Comparison of ENCODE assay signal across 12 cellular contexts in the genomic region with DNA sequence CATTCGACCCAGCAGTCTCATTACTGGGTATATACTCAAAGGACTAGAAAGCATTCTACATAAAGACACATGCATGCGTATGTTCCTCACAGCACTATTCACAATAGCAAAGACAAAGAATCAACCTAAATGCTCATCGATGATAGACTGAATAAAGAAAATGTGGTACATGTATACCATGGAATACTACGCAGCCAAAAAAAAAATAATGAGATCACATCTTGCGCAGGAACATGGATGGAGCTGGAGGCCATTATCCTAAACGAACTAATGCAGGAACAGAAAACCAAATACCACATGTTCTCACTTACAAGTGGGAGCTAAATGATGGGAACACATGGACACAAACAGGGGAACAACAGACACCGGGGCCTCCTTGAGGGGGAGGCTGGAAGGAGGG. TPM values are rescaled to one million over a fixed set of nuclear protein-coding genes. Genes with fewer than 3 reads are reported as not detected.
"Had no signal": no experiment of that assay in that cellular context is flagged by ENCODE, and none has a peak within 500 bp of the region (broad histone marks: within the 10 kb centered on the region; RNA-seq: fewer than 3 reads in every experiment).

No MANE protein-coding gene starts in this region.

- H3K9ac ChIP-seq: KMS-11 had no signal

- ATAC-seq: HepG2, K562 had no signal

- H3K4me3 ChIP-seq: K562 had no signal

- H3K36me3 Mint-ChIP-seq: IgD-negative memory B cell had no signal

- H3K4me2 ChIP-seq: KMS-11 had no signal

- H3K27ac ChIP-seq: HL-60, KMS-11 had no signal

- FAIRE-seq: HepG2, HTR-8/SVneo, K562 had no signal

- H3K4me1 Mint-ChIP-seq: IgD-negative memory B cell had no signal

- DNase-seq: IMR-90, Karpas-422, Kasumi-1, KBM-7, KG1 had no signal

- H3K4me3 Mint-ChIP-seq: IgD-negative memory B cell had no signal

RNA-seq across cellular contexts. Expression of a gene that starts 43.7 kb away (rescaled TPM):
- total RNA-seq: HT1080 had no signal
- polyA plus RNA-seq: IgD-negative memory B cell had no signal
